ENCODE assay signal across 15 cellular contexts in the genomic region with DNA sequence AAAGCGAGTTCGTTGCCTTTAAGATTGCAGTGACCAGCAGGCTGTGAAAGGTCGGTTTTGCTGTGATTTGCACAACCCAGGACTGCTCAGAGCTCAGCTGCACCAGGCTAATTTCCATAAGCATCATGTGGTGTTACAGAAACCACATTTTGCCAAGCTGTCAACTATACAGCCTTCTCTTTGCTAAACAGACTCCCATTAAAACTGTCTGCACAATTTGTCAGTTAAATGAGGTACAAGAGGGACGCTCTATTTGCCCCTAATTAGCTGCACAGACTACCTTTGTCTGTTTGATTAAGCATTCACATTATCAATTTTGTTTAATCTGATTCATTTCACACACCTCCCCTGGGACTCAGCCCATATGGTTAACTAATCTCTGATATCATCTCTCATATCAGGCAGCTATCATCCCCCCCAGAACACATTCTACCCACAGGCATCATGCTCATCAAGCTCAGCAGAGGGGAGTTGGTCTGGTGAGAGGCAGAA.
DNase-seq lines count a peak whose midpoint lies in the region; ATAC-seq, FAIRE-seq and TF ChIP-seq lines count a peak whose summit lies in the region.
"Had no signal": no experiment of that assay in that cellular context is flagged by ENCODE, and none has a peak within 500 bp of the region (broad histone marks: within the 10 kb centered on the region; RNA-seq: fewer than 3 reads in every experiment).

No MANE protein-coding gene starts in this region.

- H3K4me1 ChIP-seq in BLaER1, result peaks cover 40% of the 10 kb centered on the region
- H3K4me1 ChIP-seq: parathyroid adenoma had no signal

- DNase-seq in GM19239 (ENCODE audit: insufficient read length, low spot score), result no peak
- peak; percentile 67 to 88 for DNase-seq in NCI-H524 (lab: John Stamatoyannopoulos, UW)
- no peak for DNase-seq in T-helper 1 cell
- DNase-seq in HEK293T (ENCODE audit: extremely low spot score), result no peak
- no peak for DNase-seq in DMS153 (lab: John Stamatoyannopoulos, UW)
- DNase-seq in RKO (ENCODE audit: low spot score), result no peak
- DNase-seq: hippocampal formation; NCI-H446 treated with DMSO at 0.1 percent for 48 hours; stimulated activated CD4-positive, alpha-beta T cell treated with anti-CD3 and anti-CD28 coated beads, Interleukin-4, amount 100 ng/mL, for 1 hour had no signal

- H3K4me3 ChIP-seq in BLaER1, result no peak overlapping the region; the same call in 1 of the 2 replicates
- H3K4me3 ChIP-seq: lung, SK-N-MC had no signal

- no peak overlapping the region for H3K27ac ChIP-seq in BLaER1
- H3K27ac ChIP-seq: parathyroid adenoma, SK-N-MC had no signal

- H3K9me3 ChIP-seq in BLaER1, result no peaks in the 10 kb centered on the region

- no peaks in the 10 kb centered on the region for H4K20me1 ChIP-seq in BLaER1

- peak; percentile 70 for FAIRE-seq in GM19239 (lab: Jason Lieb, UNC)

- CTCF ChIA-PET in HEK293T (lab: Yijun Ruan, JAX), result no interaction called here

- no peaks in the 10 kb centered on the region for H3K27me3 ChIP-seq in BLaER1

- peak overlapping the region; percentile 83 for H3K4me2 ChIP-seq in BLaER1

- H3K9ac ChIP-seq in BLaER1, result no peak overlapping the region
- H3K9ac ChIP-seq: parathyroid adenoma had no signal

- peak; percentile 79 for ATAC-seq in HG02885 (IDR thresholded peaks at IDR 0.05; ENCODE audit: poor library complexity, unreplicated experiment)
- ATAC-seq: activated CD4-positive, CD25-positive, alpha-beta regulatory T cell treated with anti-CD3 and anti-CD28 coated beads, Interleukin-2, amount 50 U/mL, for 24 hours had no signal

- H3K36me3 ChIP-seq in BLaER1, result no peaks in the 10 kb centered on the region

- POLR2A ChIA-PET in HEK293T (lab: Yijun Ruan, JAX), result no interaction called here

TF ChIP-seq in HEK293T, 16 proteins besides CTCF, POLR2A, EP300 and RAD21:
- no peak for TF ChIP-seq NFRKB (IDR thresholded peaks at IDR 0.05)
- TF ChIP-seq ELF4 (IDR thresholded peaks at IDR 0.05), result no peak
- TF ChIP-seq, protein P1, sequence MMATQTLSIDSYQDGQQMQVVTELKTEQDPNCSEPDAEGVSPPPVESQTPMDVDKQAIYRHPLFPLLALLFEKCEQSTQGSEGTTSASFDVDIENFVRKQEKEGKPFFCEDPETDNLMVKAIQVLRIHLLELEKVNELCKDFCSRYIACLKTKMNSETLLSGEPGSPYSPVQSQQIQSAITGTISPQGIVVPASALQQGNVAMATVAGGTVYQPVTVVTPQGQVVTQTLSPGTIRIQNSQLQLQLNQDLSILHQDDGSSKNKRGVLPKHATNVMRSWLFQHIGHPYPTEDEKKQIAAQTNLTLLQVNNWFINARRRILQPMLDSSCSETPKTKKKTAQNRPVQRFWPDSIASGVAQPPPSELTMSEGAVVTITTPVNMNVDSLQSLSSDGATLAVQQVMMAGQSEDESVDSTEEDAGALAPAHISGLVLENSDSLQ (IDR thresholded peaks at IDR 0.05), result no peak
- no peak for TF ChIP-seq LEF1 (IDR thresholded peaks at IDR 0.05; ENCODE audit: borderline replicate concordance)
- no peak for TF ChIP-seq TARDBP (IDR thresholded peaks at IDR 0.05)
- TF ChIP-seq FOXM1 (IDR thresholded peaks at IDR 0.05; ENCODE audit: borderline replicate concordance), result no peak
- no peak for TF ChIP-seq ZNF384 (IDR thresholded peaks at IDR 0.05)
- no peak for TF ChIP-seq ARNT (IDR thresholded peaks at IDR 0.05)
- TF ChIP-seq HDGF (IDR thresholded peaks at IDR 0.05; ENCODE audit: borderline replicate concordance), result no peak
- TF ChIP-seq SP1 (IDR thresholded peaks at IDR 0.05), result no peak
- no peak for TF ChIP-seq SUZ12 (IDR thresholded peaks at IDR 0.05)
- no peak for TF ChIP-seq BHLHE40 (IDR thresholded peaks at IDR 0.05; ENCODE audit: borderline replicate concordance)

Comparison
In these comparisons a context has a peak if more than half of its experiments do, and no peak if none do; other contexts are left out.
1. DNase-seq: peak in NCI-H524 (2 of 2); none in GM19239 (single experiment), T-helper 1 cell (0 of 5), HEK293T (single experiment), DMS153 (single experiment) and RKO (single experiment).